In genomic region chr12:49188916-49189367, GRCh38 we compare ENCODE assay signal across 8 cellular contexts. TPM values are rescaled to one million over a fixed set of nuclear protein-coding genes. Genes with fewer than 3 reads are reported as not detected.
DNase-seq lines count a peak whose midpoint lies in the region; ATAC-seq and TF ChIP-seq lines count a peak whose summit lies in the region.

TSS of gene TUBA1A (minus strand) at chr12:49189080. CDS start at chr12:49188979, 101 bp downstream.

- TF ChIP-seq CTCF in fibroblast of mammary gland (conservative IDR thresholded peaks at IDR 0.05; ENCODE audit: control insufficient read depth, insufficient read depth, low read depth, low read length) (no peak), natural killer cell (IDR thresholded peaks at IDR 0.05) (no peak)

- H3K9me3 Mint-ChIP-seq in activated T-helper 2 cell treated with anti-CD3 and anti-CD28 coated beads, Interferon-gamma antibody, Interleukin-2, Interleukin-4, amounts not matched to agents 10 μg/mL and 5 μg/mL and 100 μg/mL, durations not matched to agents 14 hours and 24 hours and 36 hours: no peaks in the 10 kb centered on the region
- H3K9me3 Mint-ChIP-seq in natural killer cell: no peaks in the 10 kb centered on the region

- H3K36me3 Mint-ChIP-seq in activated T-helper 2 cell treated with anti-CD3 and anti-CD28 coated beads, Interferon-gamma antibody, Interleukin-2, Interleukin-4, amounts not matched to agents 10 μg/mL and 5 μg/mL and 100 μg/mL, durations not matched to agents 14 hours and 24 hours and 36 hours (ENCODE audit: low read depth): peaks cover 27% of the 10 kb centered on the region
- peaks cover 7% of the 10 kb centered on the region for H3K36me3 Mint-ChIP-seq in natural killer cell

- peak within 1 kb of the TSS; percentile 97 for H3K27ac Mint-ChIP-seq in activated T-helper 2 cell treated with anti-CD3 and anti-CD28 coated beads, Interferon-gamma antibody, Interleukin-2, Interleukin-4, amounts not matched to agents 10 μg/mL and 5 μg/mL and 100 μg/mL, durations not matched to agents 14 hours and 24 hours and 36 hours
- peak within 1 kb of the TSS; percentile 96 for H3K27ac Mint-ChIP-seq in natural killer cell

- no peaks in the 10 kb centered on the region for H3K27me3 ChIP-seq in Karpas-422 (ENCODE audit: low read length)

- peak within 1 kb of the TSS; percentile 73 for H2AFZ ChIP-seq in Karpas-422 (ENCODE audit: low read length)

- peak within 1 kb of the TSS; percentile 92 for H3K4me3 Mint-ChIP-seq in activated T-helper 2 cell treated with anti-CD3 and anti-CD28 coated beads, Interferon-gamma antibody, Interleukin-2, Interleukin-4, amounts not matched to agents 10 μg/mL and 5 μg/mL and 100 μg/mL, durations not matched to agents 14 hours and 24 hours and 36 hours (ENCODE audit: low read depth)
- H3K4me3 Mint-ChIP-seq in natural killer cell: peak within 1 kb of the TSS; percentile 97

- H3K4me2 ChIP-seq in Karpas-422 (ENCODE audit: low read depth, low read length, poor library complexity, severe bottlenecking): peak within 1 kb of the TSS; percentile 79

- peaks cover 12% of the 10 kb centered on the region for H3K4me1 Mint-ChIP-seq in activated T-helper 2 cell treated with anti-CD3 and anti-CD28 coated beads, Interferon-gamma antibody, Interleukin-2, Interleukin-4, amounts not matched to agents 10 μg/mL and 5 μg/mL and 100 μg/mL, durations not matched to agents 14 hours and 24 hours and 36 hours (ENCODE audit: low read depth)
- peaks cover 21 to 25% of the 10 kb centered on the region in 2 donors for H3K4me1 Mint-ChIP-seq in natural killer cell

- peaks cover 11% of the 10 kb centered on the region; the same call in 1 of the 2 replicates for H3K36me3 ChIP-seq in Karpas-422 (ENCODE audit: insufficient read depth, low read length)

- peaks cover 32% of the 10 kb centered on the region for H3K4me1 ChIP-seq in Karpas-422 (ENCODE audit: low read length)

- DNase-seq in DMS79 treated with DMSO at 0.1 percent for 48 hours (lab: John Stamatoyannopoulos, UW) (peak; percentile 100), Karpas-422 (peak; percentile 99), RKO (ENCODE audit: low spot score) (peak; percentile 98), fibroblast of mammary gland (ENCODE audit: low read depth) (peak; percentile 99), natural killer cell (peak; percentile 89)
- peak; percentile 96 for DNase-seq in activated T-helper 2 cell treated with anti-CD3 and anti-CD28 coated beads, Interferon-gamma antibody, Interleukin-2, Interleukin-4, amounts not matched to agents 10 μg/mL and 5 μg/mL and 100 μg/mL, durations not matched to agents 14 hours and 24 hours and 36 hours (ENCODE audit: low spot score)
- peak; percentile 89 for DNase-seq in stimulated activated naive CD8-positive, alpha-beta T cell treated with anti-CD3 and anti-CD28 coated beads, Interleukin-15, Interleukin-2, amounts not matched to agents 100 U/mL and 50 U/mL, for 24 hours

- H3K4me3 ChIP-seq in Karpas-422 (ENCODE audit: low read length) (peak within 1 kb of the TSS; percentile 82), fibroblast of mammary gland (ENCODE audit: control insufficient read depth, low read depth, low read length) (peak within 1 kb of the TSS; percentile 79)

- H3K27me3 Mint-ChIP-seq in activated T-helper 2 cell treated with anti-CD3 and anti-CD28 coated beads, Interferon-gamma antibody, Interleukin-2, Interleukin-4, amounts not matched to agents 10 μg/mL and 5 μg/mL and 100 μg/mL, durations not matched to agents 14 hours and 24 hours and 36 hours (ENCODE audit: low read depth): peaks cover 7% of the 10 kb centered on the region
- H3K27me3 Mint-ChIP-seq in natural killer cell (ENCODE audit: low read depth in 2 of 2): no peaks in the 10 kb centered on the region

- no peaks in the 10 kb centered on the region for H3K9me2 ChIP-seq in Karpas-422 (replicated peaks; ENCODE audit: insufficient read depth, low read length)

- no peaks in the 10 kb centered on the region for H3K9me3 ChIP-seq in Karpas-422 (ENCODE audit: low read length)

- intact Hi-C loops in activated T-helper 2 cell treated with anti-CD3 and anti-CD28 coated beads, Interferon-gamma antibody, Interleukin-2, Interleukin-4, amounts not matched to agents 10 μg/mL and 5 μg/mL and 100 μg/mL, durations not matched to agents 14 hours and 24 hours and 36 hours (cut with micrococcal nuclease): loop anchor here (1.0 to 5.0 kb wide), 6 partner anchors 12 to 127 kb away; partner anchors contain the start of genes KMT2D, LMBR1L and TUBA1C
- intact Hi-C loops in natural killer cell (cut with micrococcal nuclease): loop anchor here (1.0 to 5.0 kb wide), 4 partner anchors 12 to 117 kb away; no protein-coding TSS in a partner anchor

- peak; percentile 91 for ATAC-seq in GM21825 (IDR thresholded peaks at IDR 0.05; ENCODE audit: unreplicated experiment)
- ATAC-seq in natural killer cell: peak; percentile 85 to 95 (median 88)
- peak; percentile 97 for ATAC-seq in stimulated activated naive CD8-positive, alpha-beta T cell treated with anti-CD3 and anti-CD28 coated beads, Interleukin-15, Interleukin-2, amounts not matched to agents 100 U/mL and 50 U/mL, for 24 hours

- peak within 1 kb of the TSS; percentile 82 for H3K27ac ChIP-seq in Karpas-422 (ENCODE audit: low read length)

- H3K9ac ChIP-seq in Karpas-422 (ENCODE audit: low read length): peak within 1 kb of the TSS; percentile 88

- H4K20me1 ChIP-seq in Karpas-422 (ENCODE audit: insufficient read depth, low read depth, low read length): peaks cover 6% of the 10 kb centered on the region

- H3K79me2 ChIP-seq in Karpas-422 (ENCODE audit: low read length): peaks cover 16% of the 10 kb centered on the region

RNA-seq across cellular contexts. Expression of gene TUBA1A, which starts in this region (rescaled TPM):
- 126 and 139 TPM in 2 replicates for total RNA-seq in Karpas-422 (2014; rRNA removed; shearing (Covaris generic); ENCODE audit: low replicate concordance)
- total RNA-seq in activated T-helper 2 cell treated with anti-CD3 and anti-CD28 coated beads, Interferon-gamma antibody, Interleukin-2, Interleukin-4, amounts not matched to agents 10 μg/mL and 5 μg/mL and 100 μg/mL, durations not matched to agents 14 hours and 24 hours and 36 hours: 86.9 and 94.0 TPM in 2 replicates
- total RNA-seq in natural killer cell: 100 to 1,000 TPM; 129 to 403 (median 182) TPM

Comparison
In these comparisons a context has a peak if more than half of its experiments do, and no peak if none do; other contexts are left out.
1. Peak in every context shown above with its lines: DNase-seq, ATAC-seq, H3K4me3 ChIP-seq and H3K27ac ChIP-seq.